Comparison of ENCODE assay signal across 8 cellular contexts in genomic region chr15:45129651-45130129, GRCh38. TPM values are rescaled to one million over a fixed set of nuclear protein-coding genes. Genes with fewer than 3 reads are reported as not detected.
A peak's percentile ranks its signal among the peaks of the same experiment; 100 is the strongest.
DNase-seq lines count a peak whose midpoint lies in the region; ATAC-seq, FAIRE-seq and TF ChIP-seq lines count a peak whose summit lies in the region.

Gene DUOX1 (plus strand): TSS chr15:45129994. CDS start chr15:45131967, 1,973 bp downstream.
Gene DUOXA1 (minus strand): TSS chr15:45129879. CDS start chr15:45123014, 6,865 bp downstream.

- DNase-seq in H7 (peak; percentile 94), right cardiac atrium (peak; percentile 65 to 88 (median 85)), sigmoid colon (no peak), HepG2 (ENCODE audit: low spot score) (no peak), dedifferentiated amniotic fluid mesenchymal stem cell (ENCODE audit: extremely low spot score) (no peak), GF-D8 (lab: John Stamatoyannopoulos, UW) (no peak)

- H3K36me3 ChIP-seq in H7 (replicated peaks; ENCODE audit: control insufficient read depth, insufficient read depth, low read length) (no peaks in the 10 kb centered on the region), sigmoid colon (no peaks in the 10 kb centered on the region), HepG2 (replicated peaks in 1 of 2; ENCODE audit: control insufficient read depth in 1 of 2, insufficient read depth in 2 of 2, low read length in 2 of 2) (no peaks in the 10 kb centered on the region)

- H2AFZ ChIP-seq in HepG2 (ENCODE audit: low read length) = no peak within 1 kb of the TSS

- no peaks in the 10 kb centered on the region for H4K20me1 ChIP-seq in HepG2 (ENCODE audit: insufficient read depth, low read length)

- peaks cover 50% of the 10 kb centered on the region for H3K27me3 Mint-ChIP-seq in activated T-helper 17 cell treated with anti-CD3 and anti-CD28 coated beads, Interleukin-2, amount 50 U/mL, for 72 hours

- no peak for TF ChIP-seq POLR2A in sigmoid colon (IDR thresholded peaks at IDR 0.05)
- TF ChIP-seq POLR2A in HepG2 (IDR thresholded peaks at IDR 0.05; ENCODE audit: insufficient read depth in 1 of 2, low read depth in 2 of 2, low read length in 2 of 2) = no peak

- H3K36me3 Mint-ChIP-seq in activated T-helper 17 cell treated with anti-CD3 and anti-CD28 coated beads, Interleukin-2, amount 50 U/mL, for 72 hours (ENCODE audit: low read depth) = no peaks in the 10 kb centered on the region

- no peak for FAIRE-seq in HepG2 (lab: Jason Lieb, UNC)

- in situ Hi-C loops in HepG2 (cut with HindIII; ENCODE audit: extremely low pct_ligation_motif_present, low pct_unique_long_range_greater_than_20kb) = loop anchor here (10.0 kb wide), 2 partner anchors 65 to 165 kb away; no protein-coding TSS in a partner anchor

- H3K4me2 ChIP-seq in HepG2 (ENCODE audit: low read depth, low read length) = no peak within 1 kb of the TSS

- H3K4me1 ChIP-seq in right cardiac atrium (ENCODE audit: control insufficient read depth, insufficient read depth, low read length) (no peaks in the 10 kb centered on the region), sigmoid colon (peaks cover 0 to 16% (median 13%) of the 10 kb centered on the region in 4 donors), HepG2 (ENCODE audit: insufficient read depth, low read length) (peaks cover 25% of the 10 kb centered on the region)

- CTCF ChIA-PET in HepG2 (lab: Yijun Ruan, JAX; ENCODE audit: low intra/inter-chr PET ratio, low total read pairs) = no interaction called here

- H3K4me3 ChIP-seq in H7 (ENCODE audit: insufficient read depth, low read depth, low read length) (peak within 1 kb of the TSS; percentile 54), right cardiac atrium (ENCODE audit: low read length) (peak within 1 kb of the TSS; percentile 43), sigmoid colon (peak within 1 kb of the TSS in 3 of 4 donors; percentile 24 to 36 (median 32)), HepG2 (replicated peaks in 1 of 3; ENCODE audit: insufficient read depth in 1 of 3, low read depth in 2 of 3, low read length in 3 of 3) (no peak within 1 kb of the TSS)

- no peak within 1 kb of the TSS for H3K27ac Mint-ChIP-seq in activated T-helper 17 cell treated with anti-CD3 and anti-CD28 coated beads, Interleukin-2, amount 50 U/mL, for 72 hours

- intact Hi-C loops in right cardiac atrium (cut with DNase I) (no loop called here), sigmoid colon (cut with DNase I) (no loop called here), HepG2 (cut with micrococcal nuclease; ENCODE audit: unreplicated experiment) (no loop called here)

- H3K9me3 Mint-ChIP-seq in activated T-helper 17 cell treated with anti-CD3 and anti-CD28 coated beads, Interleukin-2, amount 50 U/mL, for 72 hours = no peaks in the 10 kb centered on the region

- TF ChIP-seq EP300 in sigmoid colon (IDR thresholded peaks at IDR 0.05) (no peak), HepG2 (IDR thresholded peaks at IDR 0.05; ENCODE audit: low read depth in 2 of 2, low read length in 2 of 2) (no peak), HepG2 (CRISPR knock-in tag; IDR thresholded peaks at IDR 0.05; ENCODE audit: borderline replicate concordance) (no peak)

- POLR2A ChIA-PET in HepG2 (lab: Yijun Ruan, JAX) = no interaction called here

- BruUV-seq in HepG2 (replicated peaks; lab: Mats Ljungman, UMichigan) = no TSS peak

- no peaks in the 10 kb centered on the region for H3K4me1 Mint-ChIP-seq in activated T-helper 17 cell treated with anti-CD3 and anti-CD28 coated beads, Interleukin-2, amount 50 U/mL, for 72 hours

- H3K27ac ChIP-seq in right cardiac atrium (ENCODE audit: low read length) = no peak within 1 kb of the TSS
- H3K27ac ChIP-seq in sigmoid colon = no peak within 1 kb of the TSS
- no peak within 1 kb of the TSS for H3K27ac ChIP-seq in HepG2 (ENCODE audit: extremely low read length, insufficient read depth, low read length)

- no peaks in the 10 kb centered on the region for H3K9me3 ChIP-seq in right cardiac atrium (ENCODE audit: control insufficient read depth, low read length)
- H3K9me3 ChIP-seq in sigmoid colon = no peaks in the 10 kb centered on the region
- no peaks in the 10 kb centered on the region for H3K9me3 ChIP-seq in HepG2 (ENCODE audit: low read length)

- 3% methylated on average over 46 of the region's 46 CpGs for WGBS in right cardiac atrium
- 2 to 3% methylated on average over 46 of the region's 46 CpGs for WGBS in sigmoid colon, 2 donors
- 78% methylated on average over 37 of the region's 46 CpGs for WGBS in HepG2 (ENCODE audit: low lambda C conversion rate)

- TF ChIP-seq RAD21 in HepG2 (CRISPR knock-in tag; IDR thresholded peaks at IDR 0.05) = no peak

- no peak for TF ChIP-seq CTCF in sigmoid colon (IDR thresholded peaks at IDR 0.05)
- no peak for TF ChIP-seq CTCF in HepG2 (CRISPR knock-in tag; IDR thresholded peaks at IDR 0.05)

- no peaks in the 10 kb centered on the region for H3K79me2 ChIP-seq in HepG2 (ENCODE audit: insufficient read depth, low read length)

- H3K9ac ChIP-seq in HepG2 (ENCODE audit: insufficient read depth, low read depth, low read length) = no peak within 1 kb of the TSS

- H3K27me3 ChIP-seq in H7 (ENCODE audit: control insufficient read depth, insufficient read depth, low read length) (peaks cover 92% of the 10 kb centered on the region), right cardiac atrium (ENCODE audit: control insufficient read depth, insufficient read depth) (no peaks in the 10 kb centered on the region), sigmoid colon (peaks cover 24 to 77% (median 42%) of the 10 kb centered on the region in 3 donors), HepG2 (ENCODE audit: control insufficient read depth in 1 of 2, insufficient read depth in 2 of 2, low read length in 2 of 2) (peaks cover 2 to 18% of the 10 kb centered on the region in 2 experiments; a peak in 4 of 5 replicates)

- H3K4me3 Mint-ChIP-seq in activated T-helper 17 cell treated with anti-CD3 and anti-CD28 coated beads, Interleukin-2, amount 50 U/mL, for 72 hours = peak within 1 kb of the TSS; percentile 14

- ATAC-seq in activated T-helper 17 cell treated with anti-CD3 and anti-CD28 coated beads, Interleukin-2, amount 50 U/mL, for 72 hours (replicated peaks) = peak; percentile 54
- peak; percentile 89 to 91 for ATAC-seq in right cardiac atrium
- ATAC-seq in GM18861 (IDR thresholded peaks at IDR 0.05; ENCODE audit: unreplicated experiment) = no peak
- no peak for ATAC-seq in HepG2

RNA-seq across cellular contexts. Expression of gene DUOX1, which starts in this region (rescaled TPM):
- total RNA-seq in H7 (2014; rRNA removed; shearing (Covaris generic)) = 0.24 and 0.37 TPM in 2 replicates
- total RNA-seq in activated T-helper 17 cell treated with anti-CD3 and anti-CD28 coated beads, Interleukin-2, amount 50 U/mL, for 72 hours = under 1 TPM; 0.06 to 0.42 TPM
- 1 to 10 TPM; 1.9 to 6.1 (median 3.6) TPM for total RNA-seq in right cardiac atrium
- polyA plus RNA-seq in right cardiac atrium = 2.0 TPM
- total RNA-seq in sigmoid colon = 1 to 10 TPM in 1 of 4 donors, under 1 TPM in 2, not detected in 1; under 0.01 to 1.7 (median 0.27) TPM
- 1 to 10 TPM in 1 of 3 donors, not detected in 2; 1.3 TPM for polyA plus RNA-seq in sigmoid colon
- total RNA-seq in HepG2 (2016; rRNA removed; fragmentation: Illumina TruSeq; extraction: Trizol) = not detected in 2 replicates
- total RNA-seq in HepG2 (2016; cell fraction: cytosol; rRNA removed; fragmentation: Illumina TruSeq; extraction: Trizol; ENCODE audit: low read depth) = not detected in 2 replicates
- total RNA-seq in HepG2 (2016; cell fraction: insoluble cytoplasmic fraction; rRNA removed; fragmentation: Illumina TruSeq; extraction: Trizol) = not detected in 2 replicates
- total RNA-seq in HepG2 (2016; cell fraction: membrane; rRNA removed; fragmentation: Illumina TruSeq; extraction: Trizol) = not detected in 2 replicates
- total RNA-seq in HepG2 (2016; cell fraction: nucleus; rRNA removed; fragmentation: Illumina TruSeq; extraction: Trizol) = not detected in 2 replicates
- 0.03 TPM in 1 of 2 replicates, not detected in the other for polyA plus RNA-seq in HepG2 (2011; rRNA removed)
- not detected in 2 replicates for polyA plus RNA-seq in HepG2 (2011; cell fraction: cytosol; rRNA removed)
- 0.03 TPM in 1 of 2 replicates, not detected in the other for polyA plus RNA-seq in HepG2 (2011; cell fraction: nucleus; rRNA removed)
- 0.28 and 0.65 TPM in 2 replicates for polyA plus RNA-seq in HepG2 (2012)
- polyA plus RNA-seq in HepG2 (2016; cell fraction: cytosol; fragmentation: Illumina TruSeq; extraction: Trizol; ENCODE audit: low read depth) = not detected in 2 replicates
- polyA plus RNA-seq in HepG2 (2016; cell fraction: insoluble cytoplasmic fraction; fragmentation: Illumina TruSeq; extraction: Trizol; ENCODE audit: low read depth) = 0.13 TPM in 1 of 2 replicates, not detected in the other
- not detected in 2 replicates for polyA plus RNA-seq in HepG2 (2016; cell fraction: membrane; fragmentation: Illumina TruSeq; extraction: Trizol; ENCODE audit: low read depth)
- polyA plus RNA-seq in HepG2 (2016; cell fraction: nucleus; fragmentation: Illumina TruSeq; extraction: Trizol; ENCODE audit: insufficient read depth, low read depth) = not detected in 2 replicates
- 0.47 TPM in 1 of 2 replicates, not detected in the other for polyA minus RNA-seq in HepG2 (2011; rRNA and poly(A)+ RNA removed; ENCODE audit: low replicate concordance)
- not detected in 2 replicates for polyA minus RNA-seq in HepG2 (2011; cell fraction: cytosol; rRNA and poly(A)+ RNA removed)
- not detected in 2 replicates for polyA minus RNA-seq in HepG2 (2011; cell fraction: nucleus; rRNA and poly(A)+ RNA removed)

RNA-seq across cellular contexts. Expression of gene DUOXA1, which starts in this region (rescaled TPM):
- total RNA-seq in H7 (2014; rRNA removed; shearing (Covaris generic)) = 0.07 TPM in 1 of 2 replicates, not detected in the other
- total RNA-seq in activated T-helper 17 cell treated with anti-CD3 and anti-CD28 coated beads, Interleukin-2, amount 50 U/mL, for 72 hours = under 1 TPM in 1 of 2 donors, not detected in 1; 0.58 TPM
- total RNA-seq in right cardiac atrium = 1 to 10 TPM in 3 of 4 donors, under 1 TPM in 1; 0.72 to 2.1 (median 1.7) TPM
- polyA plus RNA-seq in right cardiac atrium = 1.2 TPM
- total RNA-seq in sigmoid colon = 1 to 10 TPM in 2 of 4 donors, under 1 TPM in 2; 0.36 to 3.1 (median 1.3) TPM
- polyA plus RNA-seq in sigmoid colon = 1 to 10 TPM in 1 of 3 donors, not detected in 2; 1.7 TPM
- not detected in 2 replicates for total RNA-seq in HepG2 (2016; rRNA removed; fragmentation: Illumina TruSeq; extraction: Trizol)
- not detected in 2 replicates for total RNA-seq in HepG2 (2016; cell fraction: cytosol; rRNA removed; fragmentation: Illumina TruSeq; extraction: Trizol; ENCODE audit: low read depth)
- total RNA-seq in HepG2 (2016; cell fraction: insoluble cytoplasmic fraction; rRNA removed; fragmentation: Illumina TruSeq; extraction: Trizol) = not detected in 2 replicates
- not detected in 2 replicates for total RNA-seq in HepG2 (2016; cell fraction: membrane; rRNA removed; fragmentation: Illumina TruSeq; extraction: Trizol)
- total RNA-seq in HepG2 (2016; cell fraction: nucleus; rRNA removed; fragmentation: Illumina TruSeq; extraction: Trizol) = not detected in 2 replicates
- polyA plus RNA-seq in HepG2 (2011; rRNA removed) = 0.10 TPM in 1 of 2 replicates, not detected in the other
- 0.03 and 0.07 TPM in 2 replicates for polyA plus RNA-seq in HepG2 (2011; cell fraction: cytosol; rRNA removed)
- 0.14 TPM in 1 of 2 replicates, not detected in the other for polyA plus RNA-seq in HepG2 (2011; cell fraction: nucleus; rRNA removed)
- 0.19 TPM in 1 of 2 replicates, not detected in the other for polyA plus RNA-seq in HepG2 (2012)
- polyA plus RNA-seq in HepG2 (2016; cell fraction: cytosol; fragmentation: Illumina TruSeq; extraction: Trizol; ENCODE audit: low read depth) = not detected in 2 replicates
- not detected in 2 replicates for polyA plus RNA-seq in HepG2 (2016; cell fraction: insoluble cytoplasmic fraction; fragmentation: Illumina TruSeq; extraction: Trizol; ENCODE audit: low read depth)
- polyA plus RNA-seq in HepG2 (2016; cell fraction: membrane; fragmentation: Illumina TruSeq; extraction: Trizol; ENCODE audit: low read depth) = not detected in 2 replicates
- not detected in 2 replicates for polyA plus RNA-seq in HepG2 (2016; cell fraction: nucleus; fragmentation: Illumina TruSeq; extraction: Trizol; ENCODE audit: insufficient read depth, low read depth)
- 0.14 TPM in 2 replicates for polyA minus RNA-seq in HepG2 (2011; rRNA and poly(A)+ RNA removed; ENCODE audit: low replicate concordance)
- not detected in 2 replicates for polyA minus RNA-seq in HepG2 (2011; cell fraction: cytosol; rRNA and poly(A)+ RNA removed)
- not detected in 2 replicates for polyA minus RNA-seq in HepG2 (2011; cell fraction: nucleus; rRNA and poly(A)+ RNA removed)

Comparison
In these comparisons a context has a peak if more than half of its experiments do, and no peak if none do; other contexts are left out.
1. Peak in DNase-seq and H3K4me3 ChIP-seq in H7; RNA of the genes that start here not detected or under 1 TPM.
2. Peak in ATAC-seq in activated T-helper 17 cell treated with anti-CD3 and anti-CD28 coated beads, Interleukin-2, amount 50 U/mL, for 72 hours; RNA of the genes that start here not detected or under 1 TPM.
3. DNase-seq: peak in right cardiac atrium (3 of 3); none in sigmoid colon (single experiment), HepG2 (single experiment), dedifferentiated amniotic fluid mesenchymal stem cell (single experiment) and GF-D8 (single experiment).
4. H3K4me3 ChIP-seq: peak in right cardiac atrium (single experiment) and sigmoid colon (3 of 4); none in HepG2 (0 of 3).
5. ATAC-seq: peak in right cardiac atrium (2 of 2); none in GM18861 (single experiment) and HepG2 (single experiment).